Comparison of ENCODE assay signal across 1 cellular context in the genomic region with DNA sequence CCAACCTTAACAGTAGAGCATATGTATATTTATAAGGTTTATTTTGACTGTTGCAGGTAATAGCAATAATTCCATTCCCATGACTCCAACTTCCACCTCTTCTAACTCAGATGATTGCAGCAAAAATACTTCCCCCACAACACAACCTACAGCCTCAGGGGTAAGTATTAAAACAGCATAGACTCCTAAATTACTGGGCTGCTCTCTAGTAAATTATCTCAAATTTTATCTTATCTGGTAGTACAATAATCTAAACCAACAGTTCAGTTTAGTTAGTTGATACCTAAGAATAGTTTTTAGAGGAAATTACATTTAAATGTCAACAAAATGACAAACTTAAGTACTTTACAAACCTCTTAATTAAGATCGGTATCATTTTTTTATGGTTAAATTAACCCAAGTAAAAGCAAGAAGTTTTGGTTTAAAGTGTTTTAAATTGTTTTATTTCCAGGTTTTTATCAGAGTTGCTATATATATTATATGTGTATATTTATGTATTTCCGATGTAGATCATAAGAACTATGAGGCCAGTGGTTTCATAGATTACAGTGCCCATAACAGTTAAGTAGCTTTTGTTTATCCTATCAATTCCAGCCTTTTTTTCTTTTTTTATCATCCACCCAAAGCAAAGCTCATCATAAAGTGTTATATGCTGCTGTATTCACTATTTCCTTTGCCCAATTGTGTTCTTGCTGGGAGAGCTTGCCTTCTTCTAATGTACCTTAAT.
TF ChIP-seq lines count a peak whose summit lies in the region.

No MANE protein-coding gene starts in this region.

TF ChIP-seq in K562, 482 proteins besides CTCF, POLR2A, EP300 and RAD21 (continued from another document):
- no peak for TF ChIP-seq ZKSCAN8 (CRISPR knock-in tag; IDR thresholded peaks at IDR 0.05)
- no peak for TF ChIP-seq YY1 (IDR thresholded peaks at IDR 0.05; ENCODE audit: borderline replicate concordance in 1 of 3, control insufficient read depth in 1 of 3, extremely low read depth in 1 of 3, insufficient read depth in 3 of 3, insufficient read length in 1 of 3, insufficient replicate concordance in 2 of 3, low read depth in 1 of 3, low read length in 2 of 3)
- no peak for TF ChIP-seq SIN3A (IDR thresholded peaks at IDR 0.05; ENCODE audit: borderline replicate concordance in 2 of 2, control insufficient read depth in 1 of 2, low read depth in 2 of 2, low read length in 2 of 2)
- no peak for TF ChIP-seq SP1 (CRISPR knock-in tag; IDR thresholded peaks at IDR 0.05)
- no peak for TF ChIP-seq CTBP1 (IDR thresholded peaks at IDR 0.05; ENCODE audit: borderline replicate concordance)
- TF ChIP-seq ZNF41 (CRISPR knock-in tag; conservative IDR thresholded peaks at IDR 0.05), result no peak
- no peak for TF ChIP-seq ZNF830 (CRISPR knock-in tag; IDR thresholded peaks at IDR 0.05)
- TF ChIP-seq, protein P1, sequence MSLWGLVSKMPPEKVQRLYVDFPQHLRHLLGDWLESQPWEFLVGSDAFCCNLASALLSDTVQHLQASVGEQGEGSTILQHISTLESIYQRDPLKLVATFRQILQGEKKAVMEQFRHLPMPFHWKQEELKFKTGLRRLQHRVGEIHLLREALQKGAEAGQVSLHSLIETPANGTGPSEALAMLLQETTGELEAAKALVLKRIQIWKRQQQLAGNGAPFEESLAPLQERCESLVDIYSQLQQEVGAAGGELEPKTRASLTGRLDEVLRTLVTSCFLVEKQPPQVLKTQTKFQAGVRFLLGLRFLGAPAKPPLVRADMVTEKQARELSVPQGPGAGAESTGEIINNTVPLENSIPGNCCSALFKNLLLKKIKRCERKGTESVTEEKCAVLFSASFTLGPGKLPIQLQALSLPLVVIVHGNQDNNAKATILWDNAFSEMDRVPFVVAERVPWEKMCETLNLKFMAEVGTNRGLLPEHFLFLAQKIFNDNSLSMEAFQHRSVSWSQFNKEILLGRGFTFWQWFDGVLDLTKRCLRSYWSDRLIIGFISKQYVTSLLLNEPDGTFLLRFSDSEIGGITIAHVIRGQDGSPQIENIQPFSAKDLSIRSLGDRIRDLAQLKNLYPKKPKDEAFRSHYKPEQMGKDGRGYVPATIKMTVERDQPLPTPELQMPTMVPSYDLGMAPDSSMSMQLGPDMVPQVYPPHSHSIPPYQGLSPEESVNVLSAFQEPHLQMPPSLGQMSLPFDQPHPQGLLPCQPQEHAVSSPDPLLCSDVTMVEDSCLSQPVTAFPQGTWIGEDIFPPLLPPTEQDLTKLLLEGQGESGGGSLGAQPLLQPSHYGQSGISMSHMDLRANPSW (CRISPR knock-in tag; IDR thresholded peaks at IDR 0.05), result no peak
- no peak for TF ChIP-seq ZNF197 (CRISPR knock-in tag; IDR thresholded peaks at IDR 0.05; ENCODE audit: low read depth)
- TF ChIP-seq XRCC4 (IDR thresholded peaks at IDR 0.05; ENCODE audit: extremely low read depth, insufficient read depth, insufficient read length), result no peak
